In genomic region chr17:39694593-39694992, GRCh38 we compare ENCODE assay signal across 2 cellular contexts.
TF ChIP-seq lines count a peak whose summit lies in the region.

No MANE protein-coding gene starts in this region.

TF ChIP-seq in HEK293, 187 proteins besides CTCF, POLR2A, EP300 and RAD21:
- TF ChIP-seq ZNF558 (tag by site-specific recombination; IDR thresholded peaks at IDR 0.05) (no peak), AEBP2 (tag by site-specific recombination; IDR thresholded peaks at IDR 0.05; ENCODE audit: borderline replicate concordance) (no peak), ZNF274 (IDR thresholded peaks at IDR 0.05; ENCODE audit: low read length) (no peak), ZNF274 (tag by site-specific recombination; IDR thresholded peaks at IDR 0.05; ENCODE audit: borderline replicate concordance) (no peak)

TF ChIP-seq in H1, 55 proteins besides CTCF, POLR2A, EP300 and RAD21:
- TF ChIP-seq YY1 (IDR thresholded peaks at IDR 0.05; ENCODE audit: low read depth, low read length) (no peak), NANOG (IDR thresholded peaks at IDR 0.05; ENCODE audit: insufficient read depth, low read depth, low read length, poor library complexity, severe bottlenecking) (no peak), KDM1A (IDR thresholded peaks at IDR 0.05; ENCODE audit: borderline replicate concordance, low read length) (no peak), SIN3A (conservative IDR thresholded peaks at IDR 0.05 in 1 of 2, IDR thresholded peaks at IDR 0.05 in 1 of 2; ENCODE audit: low read depth in 1 of 2, low read length in 2 of 2) (no peak), RNF2 (IDR thresholded peaks at IDR 0.05; ENCODE audit: borderline replicate concordance, low read depth, low read length, missing control alignments, poor library complexity, severe bottlenecking) (no peak), BCL11A (IDR thresholded peaks at IDR 0.05; ENCODE audit: low read depth in 2 of 2, low read length in 2 of 2) (no peak), CTBP2 (IDR thresholded peaks at IDR 0.05; ENCODE audit: borderline replicate concordance, insufficient read depth, insufficient read length, low read length) (no peak), CHD1 (IDR thresholded peaks at IDR 0.05; ENCODE audit: low read depth, low read length) (no peak), SAP30 (IDR thresholded peaks at IDR 0.05; ENCODE audit: insufficient read depth, insufficient replicate concordance, low read length) (no peak), RFX5 (IDR thresholded peaks at IDR 0.05; ENCODE audit: borderline replicate concordance, low read depth, low read length) (no peak), SRF (IDR thresholded peaks at IDR 0.05; ENCODE audit: low read depth, low read length) (no peak), GABPA (IDR thresholded peaks at IDR 0.05; ENCODE audit: borderline replicate concordance, insufficient read depth, low read length) (no peak), JUN (IDR thresholded peaks at IDR 0.05; ENCODE audit: low read depth, low read length) (no peak)
